ENCODE assay signal across 17 cellular contexts in the genomic region with DNA sequence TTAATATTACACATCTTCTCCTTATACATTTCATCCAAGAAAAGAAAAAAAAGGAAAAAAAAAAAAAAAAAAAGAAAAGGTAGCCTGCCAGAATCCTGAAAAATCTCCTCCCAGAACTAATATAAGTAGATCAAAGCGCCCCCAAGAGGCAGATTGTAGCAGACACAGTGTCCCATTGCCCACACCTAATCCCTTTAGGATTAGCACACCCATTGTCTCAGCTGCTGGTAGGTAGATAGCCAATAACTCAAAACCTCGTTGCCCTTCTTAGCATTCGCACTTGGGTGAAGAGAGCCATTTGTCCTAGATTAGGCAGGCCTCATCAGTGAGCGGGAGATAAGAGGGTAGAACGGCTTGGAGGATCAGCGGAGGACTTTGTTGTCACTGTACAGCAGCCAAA.
A peak's percentile ranks its signal among the peaks of the same experiment; 100 is the strongest.
DNase-seq lines count a peak whose midpoint lies in the region; ATAC-seq and TF ChIP-seq lines count a peak whose summit lies in the region.
"Had no signal": no experiment of that assay in that cellular context is flagged by ENCODE, and none has a peak within 500 bp of the region (broad histone marks: within the 10 kb centered on the region; RNA-seq: fewer than 3 reads in every experiment).

No MANE protein-coding gene starts in this region.

- DNase-seq in COLO829 (ENCODE audit: low spot score), result peak; percentile 17
- DNase-seq in H7, result peak; percentile 12
- peak; percentile 54 to 70 for DNase-seq in SJCRH30
- peak; percentile 43 for DNase-seq in iPS DF 6.9 (ENCODE audit: low read depth, low spot score)
- DNase-seq in MM.1S, result no peak
- no peak for DNase-seq in activated CD4-positive, alpha-beta T cell treated with anti-CD3 and anti-CD28 coated beads for 4 hours
- DNase-seq in hepatic stellate cell (ENCODE audit: low spot score), result no peak
- DNase-seq: activated CD8-positive, alpha-beta T cell treated with anti-CD3 and anti-CD28 coated beads, Interleukin-2, amount 10 ng/mL, durations not matched to agents 7 days and 5 days; activated naive CD8-positive, alpha-beta T cell treated with anti-CD3 and anti-CD28 coated beads for 36 hours; body of pancreas; NCI-H1092; NCI-H2107; NCI-H526 treated with DMSO at 0.1 percent for 48 hours; stimulated activated CD4-positive, alpha-beta T cell treated with anti-CD3 and anti-CD28 coated beads, Interleukin-1b, Interleukin-23, amount 100 ng/mL, for 48 hours had no signal

- H3K9me2 ChIP-seq in MM.1S (replicated peaks; ENCODE audit: insufficient read depth, low read length), result no peaks in the 10 kb centered on the region

- H3K9me3 ChIP-seq in SJCRH30 (replicated peaks) (no peaks in the 10 kb centered on the region), iPS DF 6.9 (ENCODE audit: control insufficient read depth, insufficient read depth, low read length) (no peaks in the 10 kb centered on the region), MM.1S (replicated peaks; ENCODE audit: insufficient read depth, low read length) (no peaks in the 10 kb centered on the region; the same call in 1 of the 2 replicates)
- H3K9me3 ChIP-seq: body of pancreas had no signal

- WGBS in iPS DF 6.9 (ENCODE audit: insufficient coverage, insufficient read length), result no CpG with 5 or more reads among the region's 6 CpGs

- no peaks in the 10 kb centered on the region for H3K4me1 ChIP-seq in SJCRH30
- H3K4me1 ChIP-seq in iPS DF 6.9 (ENCODE audit: control insufficient read depth, insufficient read depth, low read length), result peaks cover 2% of the 10 kb centered on the region; the same call in 1 of the 2 replicates
- no peaks in the 10 kb centered on the region for H3K4me1 ChIP-seq in MM.1S (ENCODE audit: low read length)
- H3K4me1 ChIP-seq: body of pancreas had no signal

- H3F3A ChIP-seq in MM.1S (ENCODE audit: insufficient read depth, low read length), result no peaks in the 10 kb centered on the region

- H4K20me1 ChIP-seq in MM.1S (ENCODE audit: insufficient read depth, low read length), result no peaks in the 10 kb centered on the region

- H3K4me2 ChIP-seq in MM.1S (ENCODE audit: low read depth, low read length), result no peak overlapping the region

- TF ChIP-seq CTCF in MM.1S (IDR thresholded peaks at IDR 0.05; ENCODE audit: low read length), result no peak

- H2AFZ ChIP-seq in MM.1S (ENCODE audit: low read length), result no peak overlapping the region

- no peaks in the 10 kb centered on the region for H3K27me3 ChIP-seq in H7 (ENCODE audit: control insufficient read depth, insufficient read depth, low read length)
- no peaks in the 10 kb centered on the region for H3K27me3 ChIP-seq in SJCRH30
- H3K27me3 ChIP-seq in iPS DF 6.9 (ENCODE audit: control insufficient read depth, insufficient read depth, low read length), result no peaks in the 10 kb centered on the region
- H3K27me3 ChIP-seq in MM.1S (replicated peaks; ENCODE audit: insufficient read depth, low read length), result no peaks in the 10 kb centered on the region
- H3K27me3 ChIP-seq: body of pancreas had no signal

- H3K36me3 ChIP-seq in H7 (replicated peaks; ENCODE audit: control insufficient read depth, insufficient read depth, low read length) (no peaks in the 10 kb centered on the region), SJCRH30 (no peaks in the 10 kb centered on the region), iPS DF 6.9 (ENCODE audit: control insufficient read depth, insufficient read depth, low read length) (no peaks in the 10 kb centered on the region), MM.1S (replicated peaks; ENCODE audit: insufficient read depth, low read length) (no peaks in the 10 kb centered on the region)

- no peaks in the 10 kb centered on the region for H3K79me2 ChIP-seq in MM.1S (ENCODE audit: low read length)

- H3K27ac ChIP-seq in SJCRH30 (no peak overlapping the region), iPS DF 6.9 (ENCODE audit: low read length) (no peak overlapping the region), MM.1S (ENCODE audit: low read length) (no peak overlapping the region)
- H3K27ac ChIP-seq: body of pancreas, coronary artery had no signal

- no peak overlapping the region for H3K9ac ChIP-seq in MM.1S (ENCODE audit: low read length)

- no peak for ATAC-seq in GM18858 (IDR thresholded peaks at IDR 0.05; ENCODE audit: unreplicated experiment)
- ATAC-seq: activated CD8-positive, alpha-beta T cell treated with anti-CD3 and anti-CD28 coated beads, Interleukin-2, amount 10 ng/mL, durations not matched to agents 7 days and 5 days; body of pancreas; sciatic nerve had no signal

- H3K4me3 ChIP-seq in H7 (ENCODE audit: insufficient read depth, low read depth, low read length) (no peak overlapping the region), SJCRH30 (no peak overlapping the region), iPS DF 6.9 (ENCODE audit: low read length) (no peak overlapping the region), MM.1S (ENCODE audit: low read length) (no peak overlapping the region)
- H3K4me3 ChIP-seq: body of pancreas, coronary artery had no signal

Comparison
In these comparisons a context has a peak if more than half of its experiments do, and no peak if none do; other contexts are left out.
1. DNase-seq: peak in COLO829 (single experiment), H7 (single experiment), SJCRH30 (2 of 2) and iPS DF 6.9 (single experiment); none in MM.1S (single experiment), activated CD4-positive, alpha-beta T cell treated with anti-CD3 and anti-CD28 coated beads for 4 hours (0 of 2) and hepatic stellate cell (single experiment).